9 cellular contexts compared by ENCODE assay signal in genomic region chr12:2960996-2961616, GRCh38. TPM values are rescaled to one million over a fixed set of nuclear protein-coding genes. Genes with fewer than 3 reads are reported as not detected.
DNase-seq lines count a peak whose midpoint lies in the region; ATAC-seq and TF ChIP-seq lines count a peak whose summit lies in the region.
"Had no signal": no experiment of that assay in that cellular context is flagged by ENCODE, and none has a peak within 500 bp of the region (broad histone marks: within the 10 kb centered on the region; RNA-seq: fewer than 3 reads in every experiment).

No MANE protein-coding gene starts in this region.

- H3K9me3 Mint-ChIP-seq in natural killer cell: no peaks in the 10 kb centered on the region

- ATAC-seq in natural killer cell: no peak
- ATAC-seq in GM21381 (IDR thresholded peaks at IDR 0.05; ENCODE audit: unreplicated experiment): no peak
- ATAC-seq in sciatic nerve: no peak

- H3K27me3 ChIP-seq in HUES6 (ENCODE audit: control insufficient read depth, insufficient read depth, low read length): no peaks in the 10 kb centered on the region
- H3K27me3 ChIP-seq in ectodermal cell (ENCODE audit: control insufficient read depth, insufficient read depth, low read length, poor library complexity, severe bottlenecking): peaks cover 41% of the 10 kb centered on the region

- H3K36me3 Mint-ChIP-seq in natural killer cell: no peaks in the 10 kb centered on the region

- TF ChIP-seq CTCF in AG09309 (IDR thresholded peaks at IDR 0.05; ENCODE audit: control insufficient read depth, insufficient read depth, low read depth, low read length, missing control alignments) (no peak), natural killer cell (IDR thresholded peaks at IDR 0.05) (no peak)

- H3K4me1 Mint-ChIP-seq in natural killer cell: peaks cover 0 to 6% of the 10 kb centered on the region in 2 donors

- peak overlapping the region; percentile 98 for H3K9ac ChIP-seq in HUES6 (ENCODE audit: low read length)

- H3K36me3 ChIP-seq in HUES6 (ENCODE audit: control insufficient read depth, insufficient read depth, low read length): peaks cover 8% of the 10 kb centered on the region
- no peaks in the 10 kb centered on the region for H3K36me3 ChIP-seq in ectodermal cell (ENCODE audit: control insufficient read depth, insufficient read depth, low read length)

- no peak overlapping the region for H3K27ac ChIP-seq in HUES6 (ENCODE audit: low read depth, low read length)
- no peak overlapping the region for H3K27ac ChIP-seq in ectodermal cell (ENCODE audit: insufficient read depth, low read depth, low read length, poor library complexity, severe bottlenecking)

- H3K4me3 ChIP-seq in AG09309 (ENCODE audit: control insufficient read depth, low read depth, low read length) (peak overlapping the region; percentile 64), HUES6 (ENCODE audit: low read depth, low read length) (peak overlapping the region; percentile 68), ectodermal cell (ENCODE audit: insufficient read depth, low read depth, low read length) (peak overlapping the region; percentile 46)

- 28 to 30% methylated on average over 10 of the region's 10 CpGs for WGBS in ectodermal cell, 2 experiments

- H3K27ac Mint-ChIP-seq in natural killer cell: no peak overlapping the region

- DNase-seq in AG09309 (ENCODE audit: low read depth): no peak
- no peak for DNase-seq in natural killer cell
- DNase-seq in HPDE6-E6E7 (ENCODE audit: extremely low spot score): no peak
- DNase-seq in putamen (ENCODE audit: low spot score): no peak
- no peak for DNase-seq in sciatic nerve (ENCODE audit: low spot score)

- H3K27me3 Mint-ChIP-seq in natural killer cell (ENCODE audit: low read depth in 2 of 2): peaks cover 50 to 56% of the 10 kb centered on the region in 2 donors

- H3K4me1 ChIP-seq in HUES6 (ENCODE audit: control insufficient read depth, insufficient read depth, low read length) (peaks cover 44% of the 10 kb centered on the region), ectodermal cell (ENCODE audit: control insufficient read depth, insufficient read depth, low read length) (peaks cover 30% of the 10 kb centered on the region)

- intact Hi-C loops in natural killer cell (cut with micrococcal nuclease) (no loop called here), sciatic nerve (cut with DNase I) (no loop called here)

- no peaks in the 10 kb centered on the region for H3K9me3 ChIP-seq in HUES6 (ENCODE audit: control insufficient read depth, insufficient read depth, low read depth, low read length)
- no peaks in the 10 kb centered on the region for H3K9me3 ChIP-seq in ectodermal cell (ENCODE audit: control insufficient read depth, low read length)

- H3K4me3 Mint-ChIP-seq in natural killer cell: peak overlapping the region; percentile 35

RNA-seq across cellular contexts. Expression of gene TEAD4, which starts 1.9 kb away (rescaled TPM):
- 32.5 TPM for polyA plus RNA-seq in ectodermal cell (2013, experiment 1 of 4)
- polyA plus RNA-seq in ectodermal cell (2013, experiment 2 of 4): 26.9 TPM
- 20.7 TPM for polyA plus RNA-seq in ectodermal cell (2013, experiment 3 of 4)
- polyA plus RNA-seq in ectodermal cell (2013, experiment 4 of 4): 20.6 TPM
- not detected for total RNA-seq in natural killer cell
- total RNA-seq in sciatic nerve: 30.1 TPM
- total RNA-seq: OCI-LY7 had no signal

Comparison
In these comparisons a context has a peak if more than half of its experiments do, and no peak if none do; other contexts are left out.
1. RNA of gene TEAD4, which starts 1.9 kb away (total RNA-seq): 30.1 TPM in sciatic nerve (single experiment); not detected in natural killer cell; every median in the first group is over 10 times any median in the second.
2. Peak in every context shown above with its lines, with median percentiles within 50 percentile points of each other: H3K4me3 ChIP-seq.